Comparison of ENCODE assay signal across 1 cellular context in the genomic region with DNA sequence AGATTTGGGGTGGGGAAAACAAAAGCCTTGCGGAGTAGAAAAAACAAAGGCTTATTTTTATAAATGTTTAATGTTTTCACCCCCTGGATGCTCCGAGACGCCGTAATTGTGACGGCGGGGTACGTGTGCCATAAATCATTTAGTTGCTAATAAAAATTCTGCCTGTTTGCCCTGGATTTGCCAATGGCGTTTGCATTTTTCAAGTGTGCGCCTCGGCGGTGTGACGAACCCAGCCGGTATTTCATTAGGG.
TF ChIP-seq lines count a peak whose summit lies in the region.

No MANE protein-coding gene starts in this region.

TF ChIP-seq in SK-N-SH treated with all-trans-retinoic acid at 6 μM for 48 hours, 23 proteins besides CTCF, POLR2A, EP300 and RAD21 (continued from another document):
- TF ChIP-seq TSHZ2 (CRISPR knock-in tag; IDR thresholded peaks at IDR 0.05) (no peak), CREB5 (CRISPR knock-in tag; IDR thresholded peaks at IDR 0.05; ENCODE audit: low read depth) (no peak)
TF ChIP-seq in SK-N-SH treated with all-trans-retinoic acid at 6 μM for 48 hours: peak in this region for 0.
